ENCODE assay signal across 22 cellular contexts in genomic region chr14:98900721-98901272, GRCh38.
A peak's percentile ranks its signal among the peaks of the same experiment; 100 is the strongest.
DNase-seq lines count a peak whose midpoint lies in the region; ATAC-seq, FAIRE-seq and TF ChIP-seq lines count a peak whose summit lies in the region.
"Had no signal": no experiment of that assay in that cellular context is flagged by ENCODE, and none has a peak within 500 bp of the region (broad histone marks: within the 10 kb centered on the region; RNA-seq: fewer than 3 reads in every experiment).

No MANE protein-coding gene starts in this region.

- 8% methylated on average over 6 of the region's 6 CpGs for WGBS in K562 (ENCODE audit: insufficient coverage, low coverage, missing lambda C conversion rate)
- 82 to 83% methylated on average over 6 of the region's 6 CpGs for WGBS in sigmoid colon, 2 donors

- H3K36me3 ChIP-seq in BLaER1 treated with 17β-estradiol and CSF1 and Interleukin-3, amounts not matched to agents 10 nM and 100 nM = no peaks in the 10 kb centered on the region
- H3K36me3 ChIP-seq in K562 (ENCODE audit: control insufficient read depth, insufficient read depth, low read length) (no peaks in the 10 kb centered on the region), sigmoid colon (no peaks in the 10 kb centered on the region), GM23338 (ENCODE audit: insufficient read depth) (no peaks in the 10 kb centered on the region), H7 (replicated peaks; ENCODE audit: control insufficient read depth, insufficient read depth, low read length) (no peaks in the 10 kb centered on the region)

- H3K4me1 Mint-ChIP-seq in activated CD8-positive, alpha-beta T cell treated with anti-CD3 and anti-CD28 coated beads, Interleukin-2, amount 10 ng/mL, durations not matched to agents 7 days and 5 days (ENCODE audit: low read depth) = no peaks in the 10 kb centered on the region
- no peaks in the 10 kb centered on the region for H3K4me1 Mint-ChIP-seq in activated CD8-positive, alpha-beta T cell treated with anti-CD3 and anti-CD28 coated beads for 36 hours (ENCODE audit: low read depth)
- H3K4me1 Mint-ChIP-seq in GM23338 = peaks cover 5% of the 10 kb centered on the region; the same call in 2 of the 3 replicates

- H3K9me3 ChIP-seq in BLaER1 treated with 17β-estradiol and CSF1 and Interleukin-3, amounts not matched to agents 10 nM and 100 nM (replicated peaks in 1 of 11) = peaks cover 0 to 12% (median 7%) of the 10 kb centered on the region in 11 experiments; a peak in 7 of 22 replicates
- H3K9me3 ChIP-seq in K562 (replicated peaks; ENCODE audit: control insufficient read depth, insufficient read depth, low read depth, low read length) = no peaks in the 10 kb centered on the region
- H3K9me3 ChIP-seq in sigmoid colon = no peaks in the 10 kb centered on the region

- peaks cover 0 to 18% (median 10%) of the 10 kb centered on the region in 10 experiments; a peak in 13 of 20 replicates for H3K4me1 ChIP-seq in BLaER1 treated with 17β-estradiol and CSF1 and Interleukin-3, amounts not matched to agents 10 nM and 100 nM
- H3K4me1 ChIP-seq in K562 (replicated peaks in 1 of 2; ENCODE audit: control insufficient read depth in 2 of 2, insufficient read depth in 2 of 2, low read length in 2 of 2) (no peaks in the 10 kb centered on the region), sigmoid colon (no peaks in the 10 kb centered on the region), GM23338 (ENCODE audit: insufficient read depth) (peaks cover 10% of the 10 kb centered on the region; the same call in 1 of the 2 replicates)

- H3K27ac ChIP-seq in BLaER1 treated with 17β-estradiol and CSF1 and Interleukin-3, amounts not matched to agents 10 nM and 100 nM = peak overlapping the region in 2 of 11 experiments; percentile 13 to 23; a peak in 2 of 22 replicates
- no peak overlapping the region for H3K27ac ChIP-seq in K562 (ENCODE audit: extremely low read depth, low read depth, low read length)
- no peak overlapping the region for H3K27ac ChIP-seq in sigmoid colon
- no peak overlapping the region for H3K27ac ChIP-seq in GM23338 (ENCODE audit: low read depth)
- H3K27ac ChIP-seq: KMS-11 had no signal

- TF ChIP-seq RAD21 in K562 (CRISPR knock-in tag; conservative IDR thresholded peaks at IDR 0.05 in 1 of 2, IDR thresholded peaks at IDR 0.05 in 1 of 2) = no peak

- H3K4me2 ChIP-seq in BLaER1 treated with 17β-estradiol and CSF1 and Interleukin-3, amounts not matched to agents 10 nM and 100 nM = peak overlapping the region in 9 of 11 experiments; percentile 29 to 60 (median 46); a peak in 17 of 22 replicates
- no peak overlapping the region for H3K4me2 ChIP-seq in K562 (ENCODE audit: insufficient read depth, low read length)
- no peak overlapping the region for H3K4me2 ChIP-seq in GM23338
- H3K4me2 ChIP-seq: KMS-11 had no signal

- H3K4me3 ChIP-seq in BLaER1 treated with 17β-estradiol and CSF1 and Interleukin-3, amounts not matched to agents 10 nM and 100 nM = no peak overlapping the region
- H3K4me3 ChIP-seq in K562 (no peak overlapping the region), sigmoid colon (no peak overlapping the region), GM23338 (no peak overlapping the region), H7 (ENCODE audit: insufficient read depth, low read depth, low read length) (no peak overlapping the region)
- H3K4me3 ChIP-seq: GM12878 had no signal

- H4K20me1 ChIP-seq in BLaER1 treated with 17β-estradiol and CSF1 and Interleukin-3, amounts not matched to agents 10 nM and 100 nM = no peaks in the 10 kb centered on the region
- no peaks in the 10 kb centered on the region for H4K20me1 ChIP-seq in K562 (replicated peaks; ENCODE audit: control insufficient read depth, insufficient read depth, low read length)
- no peaks in the 10 kb centered on the region for H4K20me1 ChIP-seq in GM23338 (replicated peaks; ENCODE audit: insufficient read depth)

- BruUV-seq in K562 (replicated peaks; lab: Mats Ljungman, UMichigan) = no TSS peak

- H2AFZ ChIP-seq in K562 (ENCODE audit: low read depth, low read length) (no peak overlapping the region), GM23338 (no peak overlapping the region)

- H3K27ac Mint-ChIP-seq in activated CD8-positive, alpha-beta T cell treated with anti-CD3 and anti-CD28 coated beads, Interleukin-2, amount 10 ng/mL, durations not matched to agents 7 days and 5 days = peak overlapping the region; percentile 23
- no peak overlapping the region for H3K27ac Mint-ChIP-seq in activated CD8-positive, alpha-beta T cell treated with anti-CD3 and anti-CD28 coated beads for 36 hours
- H3K27ac Mint-ChIP-seq in GM23338 = no peak overlapping the region

- no peak for TF ChIP-seq CTCF in activated CD8-positive, alpha-beta T cell treated with anti-CD3 and anti-CD28 coated beads for 36 hours (IDR thresholded peaks at IDR 0.05)
- TF ChIP-seq CTCF in K562 (IDR thresholded peaks at IDR 0.05 in 2 of 3, conservative IDR thresholded peaks at IDR 0.05 in 1 of 3; ENCODE audit: insufficient read depth in 2 of 3, low read depth in 1 of 3, low read length in 3 of 3) = no peak
- no peak for TF ChIP-seq CTCF in sigmoid colon (IDR thresholded peaks at IDR 0.05)
- no peak for TF ChIP-seq CTCF in GM23338 (conservative IDR thresholded peaks at IDR 0.05; ENCODE audit: low read depth in 2 of 2)

- POLR2A ChIA-PET in activated CD8-positive, alpha-beta T cell treated with anti-CD3 and anti-CD28 coated beads, Interleukin-2, amount 10 ng/mL, durations not matched to agents 7 days and 5 days (lab: Charles Lee) = no interaction called here
- POLR2A ChIA-PET in activated CD8-positive, alpha-beta T cell treated with anti-CD3 and anti-CD28 coated beads for 36 hours (lab: Charles Lee) = no interaction called here
- POLR2A ChIA-PET in K562 (lab: Yijun Ruan, JAX) = no interaction called here

- no peak for ATAC-seq in activated CD8-positive, alpha-beta T cell treated with anti-CD3 and anti-CD28 coated beads, Interleukin-2, amount 10 ng/mL, durations not matched to agents 7 days and 5 days
- no peak for ATAC-seq in activated CD8-positive, alpha-beta T cell treated with anti-CD3 and anti-CD28 coated beads for 36 hours
- no peak for ATAC-seq in K562
- ATAC-seq in GM18873 (IDR thresholded peaks at IDR 0.05; ENCODE audit: low FRiP score, unreplicated experiment) = no peak
- ATAC-seq in GM23338 = no peak
- ATAC-seq: GM12878, PC-3, SK-N-SH treated with all-trans-retinoic acid at 6 μM for 48 hours had no signal

- in situ Hi-C loops in K562 (cut with MboI) = no loop called here

- no peak for DNase-seq in activated CD8-positive, alpha-beta T cell treated with anti-CD3 and anti-CD28 coated beads, Interleukin-2, amount 10 ng/mL, durations not matched to agents 7 days and 5 days
- no peak for DNase-seq in activated CD8-positive, alpha-beta T cell treated with anti-CD3 and anti-CD28 coated beads for 36 hours
- DNase-seq in K562 (ENCODE audit: extremely low read depth in 1 of 4, low spot score in 3 of 4) (no peak), sigmoid colon (peak; percentile 34), GM23338 (ENCODE audit: low spot score) (no peak), H7 (no peak)
- DNase-seq: CD4-positive, alpha-beta memory T cell; DND-41; HCEC 1CT; NCI-H1092 treated with DMSO at 0.1 percent for 48 hours; NCI-H146; NCI-H2029; NCI-H446 treated with DMSO at 0.1 percent for 48 hours; NCI-H526 treated with DMSO at 0.1 percent for 48 hours; PC-3 had no signal

- no peaks in the 10 kb centered on the region for H3K9me3 Mint-ChIP-seq in activated CD8-positive, alpha-beta T cell treated with anti-CD3 and anti-CD28 coated beads, Interleukin-2, amount 10 ng/mL, durations not matched to agents 7 days and 5 days (ENCODE audit: insufficient read depth)
- H3K9me3 Mint-ChIP-seq in activated CD8-positive, alpha-beta T cell treated with anti-CD3 and anti-CD28 coated beads for 36 hours = no peaks in the 10 kb centered on the region
- peaks cover 2% of the 10 kb centered on the region; the same call in 1 of the 3 replicates for H3K9me3 Mint-ChIP-seq in GM23338

- no peaks in the 10 kb centered on the region for H3K9me1 ChIP-seq in K562 (ENCODE audit: control insufficient read depth, insufficient read depth, low read length)

- no peaks in the 10 kb centered on the region for H3K27me3 ChIP-seq in BLaER1 treated with 17β-estradiol and CSF1 and Interleukin-3, amounts not matched to agents 10 nM and 100 nM
- H3K27me3 ChIP-seq in K562 (ENCODE audit: control insufficient read depth in 2 of 2, insufficient read depth in 2 of 2, low read length in 2 of 2) = no peaks in the 10 kb centered on the region
- no peaks in the 10 kb centered on the region for H3K27me3 ChIP-seq in sigmoid colon
- no peaks in the 10 kb centered on the region for H3K27me3 ChIP-seq in GM23338 (ENCODE audit: insufficient read depth)
- H3K27me3 ChIP-seq in H7 (ENCODE audit: control insufficient read depth, insufficient read depth, low read length) = no peaks in the 10 kb centered on the region

- no peak for TF ChIP-seq EP300 in K562 (IDR thresholded peaks at IDR 0.05; ENCODE audit: low read length)
- TF ChIP-seq EP300 in sigmoid colon (IDR thresholded peaks at IDR 0.05) = no peak

- no peak for FAIRE-seq in K562 (lab: Jason Lieb, UNC)
- FAIRE-seq: A204.1, GM12878, HTR-8/SVneo had no signal

- 0 out of 2 replicates have a peak, but pooled peaks cover 6% of the 10 kb centered on the region for H3K9me2 ChIP-seq in GM23338 (ENCODE audit: insufficient read depth)

- no peak overlapping the region for H3K4me3 Mint-ChIP-seq in activated CD8-positive, alpha-beta T cell treated with anti-CD3 and anti-CD28 coated beads, Interleukin-2, amount 10 ng/mL, durations not matched to agents 7 days and 5 days
- H3K4me3 Mint-ChIP-seq in activated CD8-positive, alpha-beta T cell treated with anti-CD3 and anti-CD28 coated beads for 36 hours = no peak overlapping the region
- H3K4me3 Mint-ChIP-seq in GM23338 = no peak overlapping the region
- H3K4me3 Mint-ChIP-seq: CD4-positive, alpha-beta memory T cell had no signal

- CTCF ChIA-PET in activated CD8-positive, alpha-beta T cell treated with anti-CD3 and anti-CD28 coated beads, Interleukin-2, amount 10 ng/mL, durations not matched to agents 7 days and 5 days (lab: Charles Lee) = no interaction called here
- CTCF ChIA-PET in activated CD8-positive, alpha-beta T cell treated with anti-CD3 and anti-CD28 coated beads for 36 hours (lab: Charles Lee) = no interaction called here
- CTCF ChIA-PET in K562 (lab: Yijun Ruan, JAX; ENCODE audit: low intra/inter-chr PET ratio) = no interaction called here

- H3F3A ChIP-seq in GM23338 (replicated peaks; ENCODE audit: low read depth) = no peaks in the 10 kb centered on the region

- H3K36me3 Mint-ChIP-seq in activated CD8-positive, alpha-beta T cell treated with anti-CD3 and anti-CD28 coated beads, Interleukin-2, amount 10 ng/mL, durations not matched to agents 7 days and 5 days (ENCODE audit: low read depth) = no peaks in the 10 kb centered on the region
- H3K36me3 Mint-ChIP-seq in activated CD8-positive, alpha-beta T cell treated with anti-CD3 and anti-CD28 coated beads for 36 hours (ENCODE audit: low read depth) = no peaks in the 10 kb centered on the region
- H3K36me3 Mint-ChIP-seq in GM23338 (ENCODE audit: low read depth) = no peaks in the 10 kb centered on the region; the same call in 2 of the 3 replicates
- H3K36me3 Mint-ChIP-seq: CD4-positive, alpha-beta memory T cell had no signal

- no peak overlapping the region for H3K9ac ChIP-seq in BLaER1 treated with 17β-estradiol and CSF1 and Interleukin-3, amounts not matched to agents 10 nM and 100 nM
- no peak overlapping the region for H3K9ac ChIP-seq in K562 (ENCODE audit: insufficient read depth in 1 of 2, low read depth in 2 of 2, low read length in 2 of 2)
- H3K9ac ChIP-seq: KMS-11 had no signal

- intact Hi-C loops in activated CD8-positive, alpha-beta T cell treated with anti-CD3 and anti-CD28 coated beads for 36 hours (cut with micrococcal nuclease) = no loop called here
- intact Hi-C loops in K562 (cut with micrococcal nuclease) = no loop called here
- intact Hi-C loops in sigmoid colon (cut with DNase I) = no loop called here

- no peaks in the 10 kb centered on the region for H3K27me3 Mint-ChIP-seq in activated CD8-positive, alpha-beta T cell treated with anti-CD3 and anti-CD28 coated beads, Interleukin-2, amount 10 ng/mL, durations not matched to agents 7 days and 5 days (ENCODE audit: low read depth)
- no peaks in the 10 kb centered on the region for H3K27me3 Mint-ChIP-seq in activated CD8-positive, alpha-beta T cell treated with anti-CD3 and anti-CD28 coated beads for 36 hours
- peaks cover 3% of the 10 kb centered on the region for H3K27me3 Mint-ChIP-seq in GM23338 (ENCODE audit: insufficient read depth, low read depth, poor library complexity)

- H3K79me2 ChIP-seq in K562 (ENCODE audit: control insufficient read depth, insufficient read depth, low read length) (no peaks in the 10 kb centered on the region), GM23338 (replicated peaks; ENCODE audit: insufficient read depth) (no peaks in the 10 kb centered on the region)

- TF ChIP-seq POLR2A in K562 (conservative IDR thresholded peaks at IDR 0.05) (no peak), sigmoid colon (IDR thresholded peaks at IDR 0.05) (no peak)

Comparison
In these comparisons a context has a peak if more than half of its experiments do, and no peak if none do; other contexts are left out.
1. H3K4me2 ChIP-seq: peak in BLaER1 treated with 17β-estradiol and CSF1 and Interleukin-3, amounts not matched to agents 10 nM and 100 nM (9 of 11); none in K562 (single experiment) and GM23338 (single experiment).